In genomic region chr11:62647609-62648005, GRCh38 we compare ENCODE assay signal across 21 cellular contexts. TPM values are rescaled to one million over a fixed set of nuclear protein-coding genes. Genes with fewer than 3 reads are reported as not detected.
A peak's percentile ranks its signal among the peaks of the same experiment; 100 is the strongest.
DNase-seq lines count a peak whose midpoint lies in the region; ATAC-seq and TF ChIP-seq lines count a peak whose summit lies in the region.
"Had no signal": no experiment of that assay in that cellular context is flagged by ENCODE, and none has a peak within 500 bp of the region (broad histone marks: within the 10 kb centered on the region; RNA-seq: fewer than 3 reads in every experiment).

No MANE protein-coding gene starts in this region.

- no peaks in the 10 kb centered on the region for H3K27me3 ChIP-seq in BLaER1 treated with 17β-estradiol and CSF1 and Interleukin-3, amounts not matched to agents 10 nM and 100 nM
- H3K27me3 ChIP-seq in GM23248 (replicated peaks; ENCODE audit: insufficient read depth) = no peaks in the 10 kb centered on the region
- H3K27me3 ChIP-seq in neuronal stem cell (ENCODE audit: control insufficient read depth in 3 of 3, insufficient read depth in 3 of 3, low read depth in 1 of 3, low read length in 3 of 3) = no peaks in the 10 kb centered on the region
- H3K27me3 ChIP-seq: ovary, sigmoid colon, thyroid gland had no signal

- H4K8ac ChIP-seq in neuronal stem cell (ENCODE audit: low read depth, low read length) = no peak overlapping the region

- no peak overlapping the region for H2AFZ ChIP-seq in GM23248
- H2AFZ ChIP-seq in neuronal stem cell (ENCODE audit: low read length) = no peak overlapping the region

- peak overlapping the region in 10 of 11 experiments; percentile 53 to 91 (median 69); a peak in 17 of 22 replicates for H3K4me2 ChIP-seq in BLaER1 treated with 17β-estradiol and CSF1 and Interleukin-3, amounts not matched to agents 10 nM and 100 nM
- H3K4me2 ChIP-seq in GM23248 (ENCODE audit: unreplicated experiment) (no peak overlapping the region), neuronal stem cell (ENCODE audit: insufficient read depth, low read length, poor library complexity, severe bottlenecking) (no peak overlapping the region)

- in situ Hi-C loops in GM23248 (cut with MboI) = no loop called here

- WGBS in GM23248 (ENCODE audit: low coverage in 1 of 2, low lambda C conversion rate in 2 of 2, missing lambda C conversion rate in 2 of 2), 2 experiments = 33 to 41% methylated on average over 6 of the region's 6 CpGs
- WGBS in neuronal stem cell (ENCODE audit: extremely low coverage in 2 of 2, insufficient read length in 2 of 2, insufficient replicate concordance in 1 of 2), 2 donors = no CpG with 5 or more reads among the region's 6 CpGs

- peak; percentile 63 for DNase-seq in GM23248
- no peak for DNase-seq in activated CD8-positive, alpha-beta T cell treated with anti-CD3 and anti-CD28 coated beads for 36 hours
- DNase-seq in neuronal stem cell (ENCODE audit: low spot score) = no peak
- DNase-seq in head of caudate nucleus = no peak
- no peak for DNase-seq in kidney tubule cell (ENCODE audit: low spot score)
- DNase-seq in NCI-H1105 (lab: John Stamatoyannopoulos, UW) = no peak
- DNase-seq: activated CD4-positive, alpha-beta T cell treated with anti-CD3 and anti-CD28 coated beads for 4 hours; activated CD8-positive, alpha-beta memory T cell treated with anti-CD3 and anti-CD28 coated beads, Interleukin-2, amount 50 U/mL, for 48 hours; activated gamma-delta T cell treated with Interleukin-2 at 50 U/mL for 16 hours; foreskin melanocyte; hippocampal formation; NCI-H1417 treated with DMSO at 0.1 percent for 48 hours; NCI-H524 treated with DMSO at 0.1 percent for 48 hours; SHP77; stimulated activated CD4-positive, alpha-beta T cell treated with anti-CD3 and anti-CD28 coated beads, Interleukin-1b, Interleukin-23, amount 100 ng/mL, for 48 hours; stimulated activated naive CD4-positive, alpha-beta T cell; thyroid gland had no signal

- no peaks in the 10 kb centered on the region for H3K9me3 Mint-ChIP-seq in activated CD8-positive, alpha-beta T cell treated with anti-CD3 and anti-CD28 coated beads for 36 hours
- H3K9me3 Mint-ChIP-seq: central memory CD8-positive, alpha-beta T cell had no signal

- H3K14ac ChIP-seq in neuronal stem cell (ENCODE audit: low read length) = no peak overlapping the region

- H4K20me1 ChIP-seq in BLaER1 treated with 17β-estradiol and CSF1 and Interleukin-3, amounts not matched to agents 10 nM and 100 nM = peaks cover 11 to 74% (median 47%) of the 10 kb centered on the region in 11 experiments; a peak in 19 of 22 replicates
- no peaks in the 10 kb centered on the region for H4K20me1 ChIP-seq in GM23248 (ENCODE audit: insufficient read depth)

- H3K36me3 ChIP-seq in BLaER1 treated with 17β-estradiol and CSF1 and Interleukin-3, amounts not matched to agents 10 nM and 100 nM = peaks cover 47 to 74% (median 60%) of the 10 kb centered on the region in 11 experiments
- H3K36me3 ChIP-seq in GM23248 (ENCODE audit: low read depth) (peaks cover 5% of the 10 kb centered on the region), neuronal stem cell (replicated peaks in 1 of 2; ENCODE audit: control insufficient read depth in 2 of 2, insufficient read depth in 2 of 2, low read length in 2 of 2) (peaks cover 27 to 60% of the 10 kb centered on the region in 2 donors)

- no peak overlapping the region for H2BK120ac ChIP-seq in neuronal stem cell (ENCODE audit: low read depth, low read length)

- H3K18ac ChIP-seq in neuronal stem cell (ENCODE audit: low read length) = no peak overlapping the region

- H2BK15ac ChIP-seq in neuronal stem cell (ENCODE audit: low read length) = no peak overlapping the region

- no peak overlapping the region for H2AK5ac ChIP-seq in neuronal stem cell (ENCODE audit: low read depth, low read length)

- H3K27me3 Mint-ChIP-seq in activated CD8-positive, alpha-beta T cell treated with anti-CD3 and anti-CD28 coated beads for 36 hours = no peaks in the 10 kb centered on the region
- H3K27me3 Mint-ChIP-seq: central memory CD8-positive, alpha-beta T cell had no signal

- no peak overlapping the region for H3K4me3 Mint-ChIP-seq in activated CD8-positive, alpha-beta T cell treated with anti-CD3 and anti-CD28 coated beads for 36 hours

- H3K27ac Mint-ChIP-seq in activated CD8-positive, alpha-beta T cell treated with anti-CD3 and anti-CD28 coated beads for 36 hours = peak overlapping the region; percentile 57

- H3K79me1 ChIP-seq in neuronal stem cell (ENCODE audit: low read depth, low read length) = peaks cover 12% of the 10 kb centered on the region

- H3K9me2 ChIP-seq in GM23248 (ENCODE audit: insufficient read depth) = no peaks in the 10 kb centered on the region

- peak overlapping the region in 9 of 11 experiments; percentile 24 to 100 (median 92); a peak in 15 of 22 replicates for H3K9ac ChIP-seq in BLaER1 treated with 17β-estradiol and CSF1 and Interleukin-3, amounts not matched to agents 10 nM and 100 nM
- H3K9ac ChIP-seq in GM23248 (0 out of 2 replicates have a peak overlapping the region, but pooled peaks have one; percentile 13), neuronal stem cell (ENCODE audit: low read depth, low read length, poor library complexity) (no peak overlapping the region)

- no peak overlapping the region for H2BK5ac ChIP-seq in neuronal stem cell (ENCODE audit: low read length)

- CTCF ChIA-PET in activated CD8-positive, alpha-beta T cell treated with anti-CD3 and anti-CD28 coated beads for 36 hours (lab: Charles Lee) = interaction anchor here (1.1 to 1.4 kb wide), 3 partner anchors 18 to 253 kb away, joined by 3 to 4 read pairs (median 3); partner anchors contain the start of gene CSKMT

- no peak overlapping the region for H3K4ac ChIP-seq in neuronal stem cell (ENCODE audit: low read length)

- no peak for TF ChIP-seq CTCF in activated CD8-positive, alpha-beta T cell treated with anti-CD3 and anti-CD28 coated beads for 36 hours (IDR thresholded peaks at IDR 0.05)

- H3K36me3 Mint-ChIP-seq in activated CD8-positive, alpha-beta T cell treated with anti-CD3 and anti-CD28 coated beads for 36 hours (ENCODE audit: low read depth) = peaks cover 40% of the 10 kb centered on the region

- H4K91ac ChIP-seq in neuronal stem cell (ENCODE audit: low read depth, low read length, poor library complexity) = no peak overlapping the region

- POLR2A ChIA-PET in activated CD8-positive, alpha-beta T cell treated with anti-CD3 and anti-CD28 coated beads for 36 hours (lab: Charles Lee) = interaction anchor here (0.6 to 13.3 kb wide), 9 partner anchors 10 to 119 kb away, joined by 3 to 263 read pairs (median 5); partner anchors contain the start of genes BSCL2, C11orf98, CSKMT and GNG3

- H3K79me2 ChIP-seq in GM23248 (ENCODE audit: insufficient read depth) = peaks cover 76% of the 10 kb centered on the region

- no peaks in the 10 kb centered on the region for H3K9me3 ChIP-seq in BLaER1 treated with 17β-estradiol and CSF1 and Interleukin-3, amounts not matched to agents 10 nM and 100 nM (replicated peaks in 1 of 11)
- no peaks in the 10 kb centered on the region for H3K9me3 ChIP-seq in GM23248 (ENCODE audit: low read depth)
- H3K9me3 ChIP-seq in neuronal stem cell (replicated peaks in 1 of 2; ENCODE audit: control insufficient read depth in 2 of 2, insufficient read depth in 1 of 2, low read depth in 1 of 2, low read length in 2 of 2) = no peaks in the 10 kb centered on the region
- H3K9me3 ChIP-seq: ovary, sigmoid colon, thyroid gland had no signal

- intact Hi-C loops in activated CD8-positive, alpha-beta T cell treated with anti-CD3 and anti-CD28 coated beads for 36 hours (cut with micrococcal nuclease) = loop anchor here (5.0 kb wide), 1 partner anchor 35 kb away; the partner anchor contains the start of genes EML3 and ROM1
- intact Hi-C loops in head of caudate nucleus (cut with DNase I) = no loop called here

- no peak overlapping the region for H3K4me3 ChIP-seq in BLaER1 treated with 17β-estradiol and CSF1 and Interleukin-3, amounts not matched to agents 10 nM and 100 nM
- H3K4me3 ChIP-seq in GM23248 (no peak overlapping the region), neuronal stem cell (ENCODE audit: low read length in 2 of 2) (no peak overlapping the region)
- H3K4me3 ChIP-seq: ovary had no signal

- no peak for ATAC-seq in activated CD8-positive, alpha-beta T cell treated with anti-CD3 and anti-CD28 coated beads for 36 hours

- H3K4me1 ChIP-seq in BLaER1 treated with 17β-estradiol and CSF1 and Interleukin-3, amounts not matched to agents 10 nM and 100 nM = peaks cover 43 to 63% (median 54%) of the 10 kb centered on the region in 10 experiments
- peaks cover 25% of the 10 kb centered on the region for H3K4me1 ChIP-seq in GM23248 (ENCODE audit: insufficient read depth)
- peaks cover 4 to 8% of the 10 kb centered on the region in 2 donors for H3K4me1 ChIP-seq in neuronal stem cell (ENCODE audit: control insufficient read depth in 2 of 2, insufficient read depth in 1 of 2, low read depth in 1 of 2, low read length in 2 of 2)

- peaks cover 10% of the 10 kb centered on the region; the same call in 1 of the 2 replicates for H3F3A ChIP-seq in GM23248 (ENCODE audit: insufficient read depth)

- H3K27ac ChIP-seq in BLaER1 treated with 17β-estradiol and CSF1 and Interleukin-3, amounts not matched to agents 10 nM and 100 nM = peak overlapping the region in 4 of 11 experiments; percentile 10 to 36 (median 18); a peak in 3 of 22 replicates
- H3K27ac ChIP-seq in GM23248 = peak overlapping the region; percentile 73
- H3K27ac ChIP-seq in neuronal stem cell (replicated peaks; ENCODE audit: low read length) = no peak overlapping the region
- H3K27ac ChIP-seq: ovary, thyroid gland had no signal

- H3K23ac ChIP-seq in neuronal stem cell (ENCODE audit: low read depth, low read length, poor library complexity) = peak overlapping the region; percentile 87

- H3K4me1 Mint-ChIP-seq in activated CD8-positive, alpha-beta T cell treated with anti-CD3 and anti-CD28 coated beads for 36 hours (ENCODE audit: low read depth) = peaks cover 33% of the 10 kb centered on the region

- H2BK12ac ChIP-seq in neuronal stem cell (ENCODE audit: low read length) = no peak overlapping the region

RNA-seq across cellular contexts. Expression of gene GANAB, which starts 1.2 kb away (rescaled TPM):
- total RNA-seq in GM23248 (2014; rRNA removed; shearing (Covaris generic)) = 307 and 312 TPM in 2 replicates
- 224 and 225 TPM in 2 replicates for polyA plus RNA-seq in GM23248 (2016; fragmentation: Nextera tagmentation; extraction: Ambion mirVana)
- total RNA-seq in activated CD8-positive, alpha-beta T cell treated with anti-CD3 and anti-CD28 coated beads for 36 hours = 100 to 1,000 TPM; 205 to 217 TPM
- 114 TPM for polyA plus RNA-seq in neuronal stem cell (2013, experiment 1 of 2)
- 110 TPM for polyA plus RNA-seq in neuronal stem cell (2013, experiment 2 of 2)

RNA-seq across cellular contexts. Expression of gene INTS5, which starts 5.5 kb away (rescaled TPM):
- total RNA-seq in GM23248 (2014; rRNA removed; shearing (Covaris generic)) = 26.4 and 30.4 TPM in 2 replicates
- 17.1 and 18.9 TPM in 2 replicates for polyA plus RNA-seq in GM23248 (2016; fragmentation: Nextera tagmentation; extraction: Ambion mirVana)
- total RNA-seq in activated CD8-positive, alpha-beta T cell treated with anti-CD3 and anti-CD28 coated beads for 36 hours = 10 to 100 TPM; 30.3 to 31.5 TPM
- polyA plus RNA-seq in neuronal stem cell (2013, experiment 1 of 2) = 8.4 TPM
- 8.5 TPM for polyA plus RNA-seq in neuronal stem cell (2013, experiment 2 of 2)

RNA-seq across cellular contexts. Expression of gene C11orf98, which starts 17.4 kb away (rescaled TPM):
- total RNA-seq in GM23248 (2014; rRNA removed; shearing (Covaris generic)) = 16.6 and 24.2 TPM in 2 replicates
- polyA plus RNA-seq in GM23248 (2016; fragmentation: Nextera tagmentation; extraction: Ambion mirVana) = 76.8 and 77.9 TPM in 2 replicates
- 100 to 1,000 TPM; 108 TPM for total RNA-seq in activated CD8-positive, alpha-beta T cell treated with anti-CD3 and anti-CD28 coated beads for 36 hours
- 116 TPM for polyA plus RNA-seq in neuronal stem cell (2013, experiment 1 of 2)
- polyA plus RNA-seq in neuronal stem cell (2013, experiment 2 of 2) = 111 TPM

RNA-seq across cellular contexts. Expression of gene CSKMT, which starts 17.5 kb away (rescaled TPM):
- 5.4 and 6.1 TPM in 2 replicates for total RNA-seq in GM23248 (2014; rRNA removed; shearing (Covaris generic))
- 2.9 and 3.6 TPM in 2 replicates for polyA plus RNA-seq in GM23248 (2016; fragmentation: Nextera tagmentation; extraction: Ambion mirVana)
- 10 to 100 TPM; 37.1 to 43.6 TPM for total RNA-seq in activated CD8-positive, alpha-beta T cell treated with anti-CD3 and anti-CD28 coated beads for 36 hours
- 18.5 TPM for polyA plus RNA-seq in neuronal stem cell (2013, experiment 1 of 2)
- polyA plus RNA-seq in neuronal stem cell (2013, experiment 2 of 2) = 17.0 TPM

RNA-seq across cellular contexts. Expression of gene UQCC3, which starts 23.9 kb away (rescaled TPM):
- 2.3 and 5.9 TPM in 2 replicates for total RNA-seq in GM23248 (2014; rRNA removed; shearing (Covaris generic))
- 14.5 and 15.1 TPM in 2 replicates for polyA plus RNA-seq in GM23248 (2016; fragmentation: Nextera tagmentation; extraction: Ambion mirVana)
- 1 to 10 TPM; 4.7 TPM for total RNA-seq in activated CD8-positive, alpha-beta T cell treated with anti-CD3 and anti-CD28 coated beads for 36 hours
- polyA plus RNA-seq in neuronal stem cell (2013, experiment 1 of 2) = 11.6 TPM
- 11.7 TPM for polyA plus RNA-seq in neuronal stem cell (2013, experiment 2 of 2)

Comparison
In these comparisons a context has a peak if more than half of its experiments do, and no peak if none do; other contexts are left out.
1. H3K4me2 ChIP-seq: peak in BLaER1 treated with 17β-estradiol and CSF1 and Interleukin-3, amounts not matched to agents 10 nM and 100 nM (10 of 11); none in GM23248 (single experiment) and neuronal stem cell (single experiment).